Comparison of ENCODE assay signal across 26 cellular contexts in genomic region chr17:8405499-8406016, GRCh38. TPM values are rescaled to one million over a fixed set of nuclear protein-coding genes. Genes with fewer than 3 reads are reported as not detected.
"Had no signal": no experiment of that assay in that cellular context is flagged by ENCODE, and none has a peak within 500 bp of the region (broad histone marks: within the 10 kb centered on the region; RNA-seq: fewer than 3 reads in every experiment).

No MANE protein-coding gene starts in this region.

- DNase-seq: activated CD4-positive, alpha-beta T cell treated with anti-CD3 and anti-CD28 coated beads for 48 hours; activated CD4-positive, alpha-beta T cell treated with anti-CD3 and anti-CD28 coated beads, Interleukin-2, amount 50 U/mL, for 4 hours; activated CD4-positive, CD25-positive, alpha-beta regulatory T cell treated with anti-CD3 and anti-CD28 coated beads, Interleukin-2, amount 50 U/mL, for 72 hours; activated CD8-positive, alpha-beta T cell treated with anti-CD3 and anti-CD28 coated beads, Interleukin-2, amount 10 ng/mL, durations not matched to agents 7 days and 5 days; activated gamma-delta T cell treated with Interleukin-2 at 50 U/mL for 16 hours; activated naive CD4-positive, alpha-beta T cell treated with anti-CD3 and anti-CD28 coated beads, Interleukin-2, amount 10 ng/mL, durations not matched to agents 7 days and 5 days; activated naive CD8-positive, alpha-beta T cell treated with anti-CD3 and anti-CD28 coated beads for 36 hours; activated T-cell treated with anti-CD3 and anti-CD28 coated beads, Interleukin-2, amount 50 U/mL, for 24 hours; anterior cingulate cortex; central memory CD4-positive, alpha-beta T cell; MG63; MV-4-11; NCI-H1092 treated with DMSO at 0.1 percent for 48 hours; NCI-H1417 treated with DMSO at 0.1 percent for 48 hours; NCI-H1694; NCI-H2029; NCI-H2107; NCI-H2171 treated with DMSO at 0.1 percent for 48 hours; NCI-H226; NCI-H510A; NCI-H526 treated with DMSO at 0.1 percent for 48 hours; NCI-H82 had no signal

- H3K9me3 ChIP-seq: MG63 had no signal

- FAIRE-seq: bronchial epithelial cell had no signal

- H3K36me3 ChIP-seq: MG63 had no signal

- ATAC-seq: activated CD8-positive, alpha-beta T cell treated with anti-CD3 and anti-CD28 coated beads, Interleukin-2, amount 10 ng/mL, durations not matched to agents 7 days and 5 days; WTC11 had no signal

- H3K4me3 ChIP-seq: MG63 had no signal

RNA-seq across cellular contexts. Expression of gene RNF222, which starts 7.9 kb away (rescaled TPM):
- total RNA-seq: RPMI7951, SK-MEL-5, WTC11 had no signal
